ENCODE assay signal across 8 cellular contexts in the genomic region with DNA sequence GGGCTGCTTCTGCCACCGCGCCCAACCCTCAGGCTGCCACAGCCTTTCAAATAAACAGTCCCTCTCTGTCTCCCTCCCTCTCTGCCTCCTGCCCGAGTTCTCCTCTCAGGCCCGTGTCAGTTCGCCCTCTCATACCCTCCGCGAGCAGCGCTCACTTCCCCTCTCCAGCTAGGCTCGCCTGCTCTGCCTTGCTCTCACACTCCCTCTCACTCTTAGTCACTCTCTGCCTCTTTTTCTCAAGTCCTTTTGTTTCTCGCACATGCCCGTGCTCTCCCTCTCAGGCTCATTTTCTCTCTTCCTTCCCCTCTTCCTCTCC. TPM values are rescaled to one million over a fixed set of nuclear protein-coding genes. Genes with fewer than 3 reads are reported as not detected.
DNase-seq lines count a peak whose midpoint lies in the region; ATAC-seq and TF ChIP-seq lines count a peak whose summit lies in the region.

No MANE protein-coding gene starts in this region.

- H3F3A ChIP-seq in MM.1S (ENCODE audit: insufficient read depth, low read length), result no peaks in the 10 kb centered on the region

- H3K27me3 Mint-ChIP-seq in activated T-helper 17 cell treated with anti-CD3 and anti-CD28 coated beads, Interleukin-2, amount 50 U/mL, for 72 hours, result no peaks in the 10 kb centered on the region

- ATAC-seq in activated T-helper 17 cell treated with anti-CD3 and anti-CD28 coated beads, Interleukin-2, amount 50 U/mL, for 72 hours (replicated peaks), result peak; percentile 26
- peak; percentile 20 for ATAC-seq in Right ventricle myocardium superior (ENCODE audit: poor library complexity)

- H2AFZ ChIP-seq in MM.1S (ENCODE audit: low read length), result no peak overlapping the region

- peak; percentile 26 for DNase-seq in BJ (ENCODE audit: low read depth)
- peak; percentile 51 for DNase-seq in GM20000 (ENCODE audit: low spot score)
- peak; percentile 77 for DNase-seq in MV-4-11 (lab: John Stamatoyannopoulos, UW)
- DNase-seq in Right ventricle myocardium superior, result peak; percentile 58
- DNase-seq in pons (ENCODE audit: low spot score), result peak; percentile 17
- DNase-seq in MM.1S, result no peak
- DNase-seq in NCI-H146 treated with DMSO at 0.1 percent for 48 hours (lab: John Stamatoyannopoulos, UW; ENCODE audit: unreplicated experiment), result no peak

- no peak for TF ChIP-seq CTCF in BJ (IDR thresholded peaks at IDR 0.05; ENCODE audit: insufficient read depth, low read depth, low read length)
- no peak for TF ChIP-seq CTCF in GM20000 (IDR thresholded peaks at IDR 0.05; ENCODE audit: extremely low read depth, missing control alignments)
- no peak for TF ChIP-seq CTCF in MM.1S (IDR thresholded peaks at IDR 0.05; ENCODE audit: low read length)

- POLR2A ChIA-PET in BJ (lab: Charles Lee), result no interaction called here

- H3K27ac Mint-ChIP-seq in activated T-helper 17 cell treated with anti-CD3 and anti-CD28 coated beads, Interleukin-2, amount 50 U/mL, for 72 hours, result no peak overlapping the region

- no peaks in the 10 kb centered on the region for H3K9me3 Mint-ChIP-seq in activated T-helper 17 cell treated with anti-CD3 and anti-CD28 coated beads, Interleukin-2, amount 50 U/mL, for 72 hours

- peaks cover 13% of the 10 kb centered on the region for H3K4me1 Mint-ChIP-seq in activated T-helper 17 cell treated with anti-CD3 and anti-CD28 coated beads, Interleukin-2, amount 50 U/mL, for 72 hours

- H3K4me2 ChIP-seq in MM.1S (ENCODE audit: low read depth, low read length), result no peak overlapping the region

- no peaks in the 10 kb centered on the region for H3K79me2 ChIP-seq in MM.1S (ENCODE audit: low read length)

- no peak overlapping the region for H3K27ac ChIP-seq in MM.1S (ENCODE audit: low read length)

- H3K36me3 Mint-ChIP-seq in activated T-helper 17 cell treated with anti-CD3 and anti-CD28 coated beads, Interleukin-2, amount 50 U/mL, for 72 hours (ENCODE audit: low read depth), result no peaks in the 10 kb centered on the region

- CTCF ChIA-PET in BJ (lab: Yijun Ruan, JAX), result interaction anchor here (1.1 to 6.4 kb wide), 6 partner anchors 9 to 555 kb away, joined by 3 to 90 read pairs (median 3); no protein-coding TSS in a partner anchor

- H3K9me2 ChIP-seq in MM.1S (replicated peaks; ENCODE audit: insufficient read depth, low read length), result no peaks in the 10 kb centered on the region

- H3K4me3 Mint-ChIP-seq in activated T-helper 17 cell treated with anti-CD3 and anti-CD28 coated beads, Interleukin-2, amount 50 U/mL, for 72 hours, result peak overlapping the region; percentile 90

- no peaks in the 10 kb centered on the region for H3K9me3 ChIP-seq in MM.1S (replicated peaks; ENCODE audit: insufficient read depth, low read length)

- no peaks in the 10 kb centered on the region for H3K27me3 ChIP-seq in BJ (ENCODE audit: control insufficient read depth, insufficient read depth, low read length)
- H3K27me3 ChIP-seq in MM.1S (replicated peaks; ENCODE audit: insufficient read depth, low read length), result no peaks in the 10 kb centered on the region

- H3K9ac ChIP-seq in MM.1S (ENCODE audit: low read length), result no peak overlapping the region

- no peaks in the 10 kb centered on the region; the same call in 1 of the 2 replicates for H3K36me3 ChIP-seq in BJ (ENCODE audit: control insufficient read depth, insufficient read depth, low read length)
- no peaks in the 10 kb centered on the region for H3K36me3 ChIP-seq in MM.1S (replicated peaks; ENCODE audit: insufficient read depth, low read length)

- H3K4me1 ChIP-seq in MM.1S (ENCODE audit: low read length), result no peaks in the 10 kb centered on the region

- H3K4me3 ChIP-seq in BJ (ENCODE audit: low read depth, low read length), result peak overlapping the region; percentile 68
- no peak overlapping the region for H3K4me3 ChIP-seq in MM.1S (ENCODE audit: low read length)

- no peaks in the 10 kb centered on the region for H4K20me1 ChIP-seq in MM.1S (ENCODE audit: insufficient read depth, low read length)

- intact Hi-C loops in Right ventricle myocardium superior (cut with DNase I), result loop anchor here (10.0 kb wide), 2 partner anchors 63 to 153 kb away; no protein-coding TSS in a partner anchor

RNA-seq across cellular contexts. Expression of gene EFNB1, which starts 3.2 kb away (rescaled TPM):
- 10.8 and 15.2 TPM in 2 replicates for polyA plus RNA-seq in BJ (2011; rRNA removed)
- polyA minus RNA-seq in BJ (2011; rRNA and poly(A)+ RNA removed), result 5.1 and 8.5 TPM in 2 replicates
- 1 to 10 TPM; 2.8 to 4.1 TPM for total RNA-seq in activated T-helper 17 cell treated with anti-CD3 and anti-CD28 coated beads, Interleukin-2, amount 50 U/mL, for 72 hours
- 15.1 TPM for total RNA-seq in Right ventricle myocardium superior

Comparison
In these comparisons a context has a peak if more than half of its experiments do, and no peak if none do; other contexts are left out.
1. DNase-seq: peak in BJ (single experiment), GM20000 (single experiment), MV-4-11 (single experiment), Right ventricle myocardium superior (single experiment) and pons (single experiment); none in MM.1S (single experiment) and NCI-H146 treated with DMSO at 0.1 percent for 48 hours (single experiment).